ENCODE assay signal across 8 cellular contexts in genomic region chr9:67477458-67477857, GRCh38.
ATAC-seq lines count a peak whose summit lies in the region.

No MANE protein-coding gene starts in this region.

- peak; percentile 51 for ATAC-seq in GM18499 (IDR thresholded peaks at IDR 0.05; ENCODE audit: insufficient read depth, unreplicated experiment)
- ATAC-seq in GM18867 (IDR thresholded peaks at IDR 0.05; ENCODE audit: unreplicated experiment), result peak; percentile 57
- peak; percentile 81 for ATAC-seq in GM19351 (IDR thresholded peaks at IDR 0.05; ENCODE audit: unreplicated experiment)
- ATAC-seq in GM21717 (IDR thresholded peaks at IDR 0.05; ENCODE audit: unreplicated experiment), result peak; percentile 49
- peak; percentile 81 for ATAC-seq in HG02852 (IDR thresholded peaks at IDR 0.05; ENCODE audit: unreplicated experiment)
- ATAC-seq in HG02885 (IDR thresholded peaks at IDR 0.05; ENCODE audit: poor library complexity, unreplicated experiment), result peak; percentile 72
- peak; percentile 68 for ATAC-seq in HG03432 (IDR thresholded peaks at IDR 0.05; ENCODE audit: unreplicated experiment)
- ATAC-seq in HG03469 (IDR thresholded peaks at IDR 0.05; ENCODE audit: unreplicated experiment), result peak; percentile 54

Comparison
In these comparisons a context has a peak if more than half of its experiments do, and no peak if none do; other contexts are left out.
1. Peak in every context shown above with its lines: ATAC-seq.